Comparison of ENCODE assay signal across 10 cellular contexts in genomic region chr20:31716818-31717477, GRCh38. TPM values are rescaled to one million over a fixed set of nuclear protein-coding genes. Genes with fewer than 3 reads are reported as not detected.
DNase-seq lines count a peak whose midpoint lies in the region; ATAC-seq and TF ChIP-seq lines count a peak whose summit lies in the region.
"Had no signal": no experiment of that assay in that cellular context is flagged by ENCODE, and none has a peak within 500 bp of the region (broad histone marks: within the 10 kb centered on the region; RNA-seq: fewer than 3 reads in every experiment).

No MANE protein-coding gene starts in this region.

- in situ Hi-C loops in astrocyte of the cerebellum (cut with HindIII; ENCODE audit: low sequenced_read_pairs), result no loop called here

- ATAC-seq in HG02759 (IDR thresholded peaks at IDR 0.05; ENCODE audit: unreplicated experiment), result peak; percentile 16
- no peak for ATAC-seq in naive thymus-derived CD4-positive, alpha-beta T cell
- no peak for ATAC-seq in esophagus mucosa

- H3K4me1 Mint-ChIP-seq in naive thymus-derived CD4-positive, alpha-beta T cell, result peaks cover 70 to 97% (median 91%) of the 10 kb centered on the region in 7 donors

- no peak for TF ChIP-seq CTCF in astrocyte of the cerebellum (IDR thresholded peaks at IDR 0.05; ENCODE audit: low read depth, low read length, missing control alignments)

- peaks cover 48 to 50% of the 10 kb centered on the region in 2 donors for H3K4me1 ChIP-seq in naive thymus-derived CD4-positive, alpha-beta T cell (ENCODE audit: control insufficient read depth in 2 of 2, insufficient read depth in 2 of 2, low read length in 2 of 2)

- H3K36me3 ChIP-seq in naive thymus-derived CD4-positive, alpha-beta T cell (ENCODE audit: control insufficient read depth in 2 of 3, insufficient read depth in 3 of 3, low read length in 3 of 3), result peaks cover 0 to 24% (median 0%) of the 10 kb centered on the region in 3 experiments

- POLR2A ChIA-PET in naive thymus-derived CD4-positive, alpha-beta T cell (lab: Charles Lee), result interaction anchor here (1.0 kb wide), 1 partner anchor 41 kb away, joined by 3 read pairs; no protein-coding TSS in a partner anchor

- intact Hi-C loops in naive thymus-derived CD4-positive, alpha-beta T cell (cut with micrococcal nuclease), result no loop called here

- peak overlapping the region; percentile 7 for H3K4me3 ChIP-seq in astrocyte of the cerebellum (ENCODE audit: low read depth, low read length)
- peak overlapping the region; percentile 36 for H3K4me3 ChIP-seq in naive thymus-derived CD4-positive, alpha-beta T cell (ENCODE audit: low read length)

- CTCF ChIA-PET in naive thymus-derived CD4-positive, alpha-beta T cell (lab: Charles Lee), result interaction anchor here (1.1 to 3.0 kb wide), 2 partner anchors 41 to 55 kb away, joined by 3 to 23 read pairs; no protein-coding TSS in a partner anchor

- no peaks in the 10 kb centered on the region for H3K27me3 Mint-ChIP-seq in naive thymus-derived CD4-positive, alpha-beta T cell

- H3K9me3 Mint-ChIP-seq in naive thymus-derived CD4-positive, alpha-beta T cell, result no peaks in the 10 kb centered on the region

- H3K4me3 Mint-ChIP-seq in naive thymus-derived CD4-positive, alpha-beta T cell, result peak overlapping the region in 8 of 10 donors; percentile 7 to 93 (median 52)

- no peaks in the 10 kb centered on the region for H3K27me3 ChIP-seq in naive thymus-derived CD4-positive, alpha-beta T cell (ENCODE audit: control insufficient read depth in 2 of 2, insufficient read depth in 2 of 2, low read length in 2 of 2)
- H3K27me3 ChIP-seq: neutrophil had no signal

- H3K36me3 Mint-ChIP-seq in naive thymus-derived CD4-positive, alpha-beta T cell, result peaks cover 9 to 79% (median 14%) of the 10 kb centered on the region in 5 donors

- H3K27ac Mint-ChIP-seq in naive thymus-derived CD4-positive, alpha-beta T cell, result peak overlapping the region; percentile 11 to 82 (median 75)

- H3K9me3 ChIP-seq in naive thymus-derived CD4-positive, alpha-beta T cell (ENCODE audit: control insufficient read depth in 2 of 3, low read length in 3 of 3), result no peaks in the 10 kb centered on the region
- H3K9me3 ChIP-seq: neutrophil had no signal

- peak; percentile 57 for DNase-seq in D341Med (ENCODE audit: low spot score)
- no peak for DNase-seq in astrocyte of the cerebellum (ENCODE audit: low read depth)
- no peak for DNase-seq in naive thymus-derived CD4-positive, alpha-beta T cell
- DNase-seq in epidermal melanocyte (ENCODE audit: insufficient read length, low spot score), result no peak
- DNase-seq in NCI-H1694 treated with DMSO at 0.1 percent for 48 hours (lab: John Stamatoyannopoulos, UW), result no peak
- DNase-seq in mesenteric fat pad (ENCODE audit: low spot score), result no peak
- DNase-seq: activated CD4-positive, alpha-beta T cell treated with anti-CD3 and anti-CD28 coated beads for 1 hour had no signal

- H3K27ac ChIP-seq in naive thymus-derived CD4-positive, alpha-beta T cell (ENCODE audit: low read depth, low read length), result peak overlapping the region; percentile 57
- H3K27ac ChIP-seq: neutrophil had no signal

RNA-seq across cellular contexts. Expression of gene BCL2L1, which starts 5.7 kb away (rescaled TPM):
- 100 to 1,000 TPM in 1 of 5 experiments, 10 to 100 TPM in 4; 15.0 to 111 (median 19.4) TPM for total RNA-seq in naive thymus-derived CD4-positive, alpha-beta T cell
- polyA plus RNA-seq in naive thymus-derived CD4-positive, alpha-beta T cell, result 10 to 100 TPM; 11.5 to 12.7 TPM
- total RNA-seq in mesenteric fat pad (135 TPM), esophagus mucosa (76.6 TPM)

RNA-seq across cellular contexts. Expression of gene TPX2, which starts 22.1 kb away (rescaled TPM):
- total RNA-seq in naive thymus-derived CD4-positive, alpha-beta T cell, result 10 to 100 TPM in 1 of 5 experiments, under 1 TPM in 4; 0.16 to 84.3 (median 0.43) TPM
- polyA plus RNA-seq in naive thymus-derived CD4-positive, alpha-beta T cell, result under 1 TPM in 1 of 2 donors, not detected in 1; 0.09 TPM
- 1.1 TPM for total RNA-seq in mesenteric fat pad
- 32.6 TPM for total RNA-seq in esophagus mucosa
